Comparison of ENCODE assay signal across 13 cellular contexts in genomic region chr11:75565916-75566762, GRCh38. TPM values are rescaled to one million over a fixed set of nuclear protein-coding genes. Genes with fewer than 3 reads are reported as not detected.
DNase-seq lines count a peak whose midpoint lies in the region; ATAC-seq and TF ChIP-seq lines count a peak whose summit lies in the region.
"Had no signal": no experiment of that assay in that cellular context is flagged by ENCODE, and none has a peak within 500 bp of the region (broad histone marks: within the 10 kb centered on the region; RNA-seq: fewer than 3 reads in every experiment).

No MANE protein-coding gene starts in this region.

- H3K9me3 ChIP-seq in cardiac muscle cell (ENCODE audit: low read depth) (no peaks in the 10 kb centered on the region), muscle layer of colon (ENCODE audit: low read length) (no peaks in the 10 kb centered on the region), vagina (no peaks in the 10 kb centered on the region)

- intact Hi-C loops in left cardiac atrium (cut with DNase I) (no loop called here), vagina (cut with DNase I) (no loop called here)

- peaks cover 50% of the 10 kb centered on the region for H3K36me3 ChIP-seq in cardiac muscle cell
- peaks cover 47% of the 10 kb centered on the region for H3K36me3 ChIP-seq in muscle layer of colon (ENCODE audit: insufficient read depth, low read length)
- H3K36me3 ChIP-seq in vagina, result peaks cover 0 to 53% of the 10 kb centered on the region in 2 donors

- DNase-seq in cardiac muscle cell (ENCODE audit: low read depth in 1 of 2, low spot score in 1 of 2) (no peak), left cardiac atrium (no peak), coronary artery (ENCODE audit: low spot score) (no peak), vagina (ENCODE audit: extremely low spot score in 2 of 2) (no peak), hepatic stellate cell (ENCODE audit: low spot score) (no peak), EL (no peak)
- DNase-seq: activated T-cell treated with anti-CD3 and anti-CD28 coated beads for 4 hours; effector CD8-positive, alpha-beta T cell; NCI-H2171; stimulated activated CD4-positive, alpha-beta T cell treated with anti-CD3 and anti-CD28 coated beads, Interleukin-1b, Interleukin-23, amount 100 ng/mL, for 48 hours; T-helper 1 cell had no signal

- H3K4me1 ChIP-seq in cardiac muscle cell (ENCODE audit: low read depth) (peaks cover 19% of the 10 kb centered on the region), muscle layer of colon (ENCODE audit: insufficient read depth, low read length) (peaks cover 57% of the 10 kb centered on the region), vagina (peaks cover 87% of the 10 kb centered on the region)

- TF ChIP-seq POLR2A in vagina (IDR thresholded peaks at IDR 0.05), result no peak

- TF ChIP-seq CTCF in cardiac muscle cell (IDR thresholded peaks at IDR 0.05; ENCODE audit: low read depth, low read length), result no peak
- TF ChIP-seq CTCF in coronary artery (IDR thresholded peaks at IDR 0.05), result no peak
- TF ChIP-seq CTCF in vagina (IDR thresholded peaks at IDR 0.05), result no peak

- H3K27me3 ChIP-seq in cardiac muscle cell (no peaks in the 10 kb centered on the region), muscle layer of colon (ENCODE audit: control insufficient read depth in 1 of 2, insufficient read depth in 2 of 2, low read length in 2 of 2) (no peaks in the 10 kb centered on the region), vagina (no peaks in the 10 kb centered on the region)

- H3K27ac ChIP-seq in cardiac muscle cell (peak overlapping the region; percentile 55), coronary artery (peak overlapping the region; percentile 95 to 99), muscle layer of colon (ENCODE audit: low read depth, low read length) (peak overlapping the region; percentile 100), vagina (peak overlapping the region; percentile 99)

- H3K4me3 ChIP-seq in cardiac muscle cell, result no peak overlapping the region
- peak overlapping the region; percentile 88 for H3K4me3 ChIP-seq in coronary artery
- peak overlapping the region in 1 of 2 donors; percentile 30 for H3K4me3 ChIP-seq in muscle layer of colon (ENCODE audit: low read depth in 1 of 2, low read length in 2 of 2)
- peak overlapping the region; percentile 69 to 79 for H3K4me3 ChIP-seq in vagina

- ATAC-seq in left cardiac atrium, result no peak
- ATAC-seq in GM21526 (IDR thresholded peaks at IDR 0.05; ENCODE audit: low FRiP score, unreplicated experiment), result no peak

- H3K9ac ChIP-seq in muscle layer of colon (ENCODE audit: low read length), result no peak overlapping the region

RNA-seq across cellular contexts. Expression of gene SERPINH1, which starts 4.1 kb away (rescaled TPM):
- 955 and 1,181 TPM in 2 replicates for total RNA-seq in cardiac muscle cell
- 441 and 444 TPM in 2 replicates for polyA plus RNA-seq in cardiac muscle cell
- 100 to 1,000 TPM; 105 to 137 TPM for total RNA-seq in left cardiac atrium
- 257 TPM for total RNA-seq in vagina

RNA-seq across cellular contexts. Expression of gene GDPD5, which starts 40.4 kb away (rescaled TPM):
- total RNA-seq in cardiac muscle cell (5.8 and 19.4 TPM in 2 replicates), left cardiac atrium (10 to 100 TPM; 12.3 to 17.6 TPM), vagina (36.6 TPM)
- 6.6 and 16.6 TPM in 2 replicates for polyA plus RNA-seq in cardiac muscle cell
